In the genomic region with DNA sequence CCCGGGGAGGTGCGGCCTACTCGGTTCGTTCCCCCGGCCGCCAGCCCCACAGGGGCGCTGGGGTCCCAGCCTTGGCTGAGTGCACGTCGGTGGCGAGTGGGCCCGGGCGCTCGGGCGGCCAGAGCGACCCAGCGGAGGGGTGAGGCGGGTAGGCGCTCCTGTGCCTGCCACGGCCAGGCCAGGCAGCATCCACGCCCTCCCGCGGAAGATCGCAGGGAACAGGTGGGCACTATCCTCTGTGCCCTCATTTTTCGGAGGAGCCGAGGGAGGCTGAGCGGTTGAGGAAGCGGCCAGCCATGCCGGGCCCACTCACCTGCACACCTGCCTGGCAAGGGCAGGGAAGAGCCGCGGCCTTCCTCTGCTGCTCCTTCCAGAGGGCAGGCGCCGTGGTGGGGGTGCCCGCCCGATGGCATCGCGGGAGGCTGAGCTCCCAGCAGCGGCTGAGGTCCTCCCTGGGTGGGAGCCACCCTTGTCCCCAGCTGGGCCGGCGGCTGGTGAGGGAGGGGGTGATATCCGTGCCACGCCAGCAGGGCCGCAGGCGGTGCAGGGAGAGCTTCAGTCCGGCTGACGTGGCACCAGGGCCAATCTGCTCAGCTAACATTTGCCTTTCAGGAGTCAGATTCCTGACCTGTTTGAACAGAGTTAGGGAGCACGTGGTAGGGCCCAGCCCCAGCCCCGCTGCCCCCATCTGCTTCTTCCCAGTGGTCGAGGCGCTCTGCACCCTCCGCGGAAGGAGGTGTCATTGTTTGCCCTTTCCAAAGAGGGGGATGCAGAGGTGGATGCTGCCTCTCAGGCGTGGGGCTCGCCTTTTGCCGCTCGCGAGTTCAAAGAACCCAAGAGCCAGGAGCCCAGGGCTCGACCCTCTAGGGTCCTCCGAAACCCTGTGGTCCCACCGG, we compare ENCODE assay signal across 8 cellular contexts. TPM values are rescaled to one million over a fixed set of nuclear protein-coding genes. Genes with fewer than 3 reads are reported as not detected.
A peak's percentile ranks its signal among the peaks of the same experiment; 100 is the strongest.
DNase-seq lines count a peak whose midpoint lies in the region; ATAC-seq and TF ChIP-seq lines count a peak whose summit lies in the region.

No MANE protein-coding gene starts in this region.

- H3K4me1 ChIP-seq in endocrine pancreas (ENCODE audit: control insufficient read depth, insufficient read depth, low read length) = no peaks in the 10 kb centered on the region

- no peaks in the 10 kb centered on the region for H3K9me3 ChIP-seq in endocrine pancreas (ENCODE audit: control insufficient read depth, low read length)

- H3K27me3 Mint-ChIP-seq in nephron (ENCODE audit: low read depth) = no peaks in the 10 kb centered on the region

- peaks cover 18% of the 10 kb centered on the region for H3K4me1 Mint-ChIP-seq in nephron

- in situ Hi-C loops in SK-MEL-5 (cut with HindIII; ENCODE audit: low pct_unique_long_range_greater_than_20kb, low sequenced_read_pairs) = no loop called here

- H3K27me3 ChIP-seq in endocrine pancreas (ENCODE audit: control insufficient read depth, insufficient read depth, low read length) = no peaks in the 10 kb centered on the region

- H3K9me3 Mint-ChIP-seq in nephron = no peaks in the 10 kb centered on the region

- peaks cover 4% of the 10 kb centered on the region for H3K36me3 Mint-ChIP-seq in nephron (ENCODE audit: low read depth)

- DNase-seq in stimulated activated CD4-positive, alpha-beta T cell treated with anti-CD3 and anti-CD28 coated beads, Interleukin-4, amount 100 ng/mL, for 1 hour = peak; percentile 17
- no peak for DNase-seq in stimulated activated CD4-positive, alpha-beta T cell treated with anti-CD3 and anti-CD28 coated beads, Interleukin-15, amount 100 ng/mL, for 24 hours
- peak; percentile 9 for DNase-seq in SK-MEL-5 (ENCODE audit: low read depth, low spot score)
- DNase-seq in NCI-H128 (lab: John Stamatoyannopoulos, UW; ENCODE audit: unreplicated experiment) = no peak

- peak overlapping the region in 2 of 3 experiments; percentile 66 to 72 for H3K27ac Mint-ChIP-seq in nephron

- no peak for TF ChIP-seq CTCF in nephron (IDR thresholded peaks at IDR 0.05; ENCODE audit: unreplicated experiment in 3 of 3)

- peak overlapping the region; percentile 72 to 80 (median 79) for H3K4me3 Mint-ChIP-seq in nephron

- H3K9ac ChIP-seq in endocrine pancreas (ENCODE audit: control insufficient read depth, insufficient read depth, low read length) = peak overlapping the region; percentile 86

- H3K36me3 ChIP-seq in endocrine pancreas (ENCODE audit: control insufficient read depth, insufficient read depth, low read length) = no peaks in the 10 kb centered on the region

- ATAC-seq in HG02970 (IDR thresholded peaks at IDR 0.05; ENCODE audit: low FRiP score, unreplicated experiment) = no peak
- no peak for ATAC-seq in HG02973 (IDR thresholded peaks at IDR 0.05; ENCODE audit: unreplicated experiment)

- no peak overlapping the region for H3K4me3 ChIP-seq in endocrine pancreas (ENCODE audit: control insufficient read depth, insufficient read depth, low read length)

RNA-seq across cellular contexts. Expression of gene SEC16A, which starts 1.6 kb away (rescaled TPM):
- 16.4 and 20.2 TPM in 2 replicates for total RNA-seq in SK-MEL-5 (2014; rRNA removed; shearing (Covaris generic))
- 76.2 and 87.8 TPM in 2 replicates for polyA plus RNA-seq in SK-MEL-5 (2015; cell fraction: cytosol; rRNA removed)
- 73.0 and 96.6 TPM in 2 replicates for polyA plus RNA-seq in SK-MEL-5 (2015; cell fraction: nucleus; rRNA removed)

RNA-seq across cellular contexts. Expression of gene INPP5E, which starts 44.8 kb away (rescaled TPM):
- total RNA-seq in SK-MEL-5 (2014; rRNA removed; shearing (Covaris generic)) = 6.1 and 6.5 TPM in 2 replicates
- polyA plus RNA-seq in SK-MEL-5 (2015; cell fraction: cytosol; rRNA removed) = 11.4 and 17.5 TPM in 2 replicates
- 51.6 and 58.3 TPM in 2 replicates for polyA plus RNA-seq in SK-MEL-5 (2015; cell fraction: nucleus; rRNA removed)

Comparison
In these comparisons a context has a peak if more than half of its experiments do, and no peak if none do; other contexts are left out.
1. DNase-seq: peak in stimulated activated CD4-positive, alpha-beta T cell treated with anti-CD3 and anti-CD28 coated beads, Interleukin-4, amount 100 ng/mL, for 1 hour (single experiment) and SK-MEL-5 (single experiment); none in stimulated activated CD4-positive, alpha-beta T cell treated with anti-CD3 and anti-CD28 coated beads, Interleukin-15, amount 100 ng/mL, for 24 hours (single experiment) and NCI-H128 (single experiment).